20 cellular contexts compared by ENCODE assay signal in genomic region chr15:82641129-82641798, GRCh38. TPM values are rescaled to one million over a fixed set of nuclear protein-coding genes. Genes with fewer than 3 reads are reported as not detected.
A peak's percentile ranks its signal among the peaks of the same experiment; 100 is the strongest.
DNase-seq lines count a peak whose midpoint lies in the region; ATAC-seq and TF ChIP-seq lines count a peak whose summit lies in the region.
"Had no signal": no experiment of that assay in that cellular context is flagged by ENCODE, and none has a peak within 500 bp of the region (broad histone marks: within the 10 kb centered on the region; RNA-seq: fewer than 3 reads in every experiment).

No MANE protein-coding gene starts in this region.

- no peak overlapping the region for H3K4me3 ChIP-seq in HAP-1
- H3K4me3 ChIP-seq: GM23338, SJCRH30 had no signal

- no peak for TF ChIP-seq CTCF in glutamatergic neuron (IDR thresholded peaks at IDR 0.05; ENCODE audit: partially characterized antibody, unreplicated experiment)

- in situ Hi-C loops in HAP-1 (cut with MboI; ENCODE audit: low sequenced_read_pairs) = no loop called here

- H3K27me3 ChIP-seq in HAP-1 (ENCODE audit: low read depth) = peaks cover 3% of the 10 kb centered on the region

- POLR2A ChIA-PET in activated CD4-positive, alpha-beta T cell treated with anti-CD3 and anti-CD28 coated beads, Interleukin-2, amount 10 ng/mL, durations not matched to agents 7 days and 5 days (lab: Charles Lee) = no interaction called here

- H3K4me1 Mint-ChIP-seq in glutamatergic neuron (ENCODE audit: low read depth, unreplicated experiment) = peaks cover 40% of the 10 kb centered on the region
- H3K4me1 Mint-ChIP-seq in activated CD4-positive, alpha-beta T cell treated with anti-CD3 and anti-CD28 coated beads, Interleukin-2, amount 10 ng/mL, durations not matched to agents 7 days and 5 days = peaks cover 3% of the 10 kb centered on the region
- H3K4me1 Mint-ChIP-seq in activated CD4-positive, alpha-beta T cell treated with anti-CD3 and anti-CD28 coated beads, Interleukin-2, amount 10 ng/mL, durations not matched to agents 24 days and 14 days = peaks cover 2% of the 10 kb centered on the region

- peak overlapping the region; percentile 83 for H3K4me3 Mint-ChIP-seq in glutamatergic neuron (ENCODE audit: unreplicated experiment)
- H3K4me3 Mint-ChIP-seq in activated CD4-positive, alpha-beta T cell treated with anti-CD3 and anti-CD28 coated beads, Interleukin-2, amount 10 ng/mL, durations not matched to agents 7 days and 5 days = no peak overlapping the region
- no peak overlapping the region for H3K4me3 Mint-ChIP-seq in activated CD4-positive, alpha-beta T cell treated with anti-CD3 and anti-CD28 coated beads, Interleukin-2, amount 10 ng/mL, durations not matched to agents 24 days and 14 days
- H3K4me3 Mint-ChIP-seq: B cell; CD4-positive, alpha-beta T cell; GM23338 had no signal

- H3K36me3 ChIP-seq in HAP-1 (replicated peaks) = no peaks in the 10 kb centered on the region
- H3K36me3 ChIP-seq: SJCRH30 had no signal

- no peak for ATAC-seq in HG02623 (IDR thresholded peaks at IDR 0.05; ENCODE audit: unreplicated experiment)
- ATAC-seq: GM23338, PC-3 had no signal

- DNase-seq in DMS 273 (lab: John Stamatoyannopoulos, UW; ENCODE audit: unreplicated experiment) = peak; percentile 43
- DNase-seq in DMS 273 treated with DMSO at 0.1 percent for 48 hours (lab: John Stamatoyannopoulos, UW) = no peak
- peak; percentile 32 to 52 for DNase-seq in HAP-1 (ENCODE audit: low spot score in 2 of 2)
- DNase-seq in NCI-H69 (lab: John Stamatoyannopoulos, UW) = peak; percentile 84
- no peak for DNase-seq in glutamatergic neuron
- no peak for DNase-seq in activated CD4-positive, alpha-beta T cell treated with anti-CD3 and anti-CD28 coated beads, Interleukin-2, amount 10 ng/mL, durations not matched to agents 7 days and 5 days
- DNase-seq in activated CD4-positive, alpha-beta T cell treated with anti-CD3 and anti-CD28 coated beads, Interleukin-2, amount 10 ng/mL, durations not matched to agents 24 days and 14 days = no peak
- DNase-seq: CD4-positive, alpha-beta T cell; DMS79 treated with DMSO at 0.1 percent for 48 hours; NCI-H1048; NCI-H187 treated with DMSO at 0.1 percent for 48 hours; NCI-H226; NCI-H748 treated with DMSO at 0.1 percent for 48 hours; PC-3; SJCRH30; SW 1271 had no signal

- H3K4me1 ChIP-seq in HAP-1 = peaks cover 24% of the 10 kb centered on the region
- H3K4me1 ChIP-seq: SJCRH30 had no signal

- no peaks in the 10 kb centered on the region for H3K36me3 Mint-ChIP-seq in glutamatergic neuron (ENCODE audit: unreplicated experiment)
- H3K36me3 Mint-ChIP-seq in activated CD4-positive, alpha-beta T cell treated with anti-CD3 and anti-CD28 coated beads, Interleukin-2, amount 10 ng/mL, durations not matched to agents 7 days and 5 days (ENCODE audit: low read depth) = peaks cover 2% of the 10 kb centered on the region
- H3K36me3 Mint-ChIP-seq in activated CD4-positive, alpha-beta T cell treated with anti-CD3 and anti-CD28 coated beads, Interleukin-2, amount 10 ng/mL, durations not matched to agents 24 days and 14 days (ENCODE audit: low read depth) = no peaks in the 10 kb centered on the region

- no peaks in the 10 kb centered on the region for H3K9me3 ChIP-seq in HAP-1
- H3K9me3 ChIP-seq: SJCRH30 had no signal

- peaks cover 3% of the 10 kb centered on the region for H3K27me3 Mint-ChIP-seq in glutamatergic neuron (ENCODE audit: unreplicated experiment)
- H3K27me3 Mint-ChIP-seq in activated CD4-positive, alpha-beta T cell treated with anti-CD3 and anti-CD28 coated beads, Interleukin-2, amount 10 ng/mL, durations not matched to agents 7 days and 5 days = peaks cover 72% of the 10 kb centered on the region
- H3K27me3 Mint-ChIP-seq in activated CD4-positive, alpha-beta T cell treated with anti-CD3 and anti-CD28 coated beads, Interleukin-2, amount 10 ng/mL, durations not matched to agents 24 days and 14 days = peaks cover 59% of the 10 kb centered on the region

- peak overlapping the region; percentile 76 for H3K27ac Mint-ChIP-seq in glutamatergic neuron (ENCODE audit: unreplicated experiment)
- no peak overlapping the region for H3K27ac Mint-ChIP-seq in activated CD4-positive, alpha-beta T cell treated with anti-CD3 and anti-CD28 coated beads, Interleukin-2, amount 10 ng/mL, durations not matched to agents 7 days and 5 days
- no peak overlapping the region for H3K27ac Mint-ChIP-seq in activated CD4-positive, alpha-beta T cell treated with anti-CD3 and anti-CD28 coated beads, Interleukin-2, amount 10 ng/mL, durations not matched to agents 24 days and 14 days
- H3K27ac Mint-ChIP-seq: B cell; CD4-positive, alpha-beta T cell; GM23338 had no signal

- CTCF ChIA-PET in activated CD4-positive, alpha-beta T cell treated with anti-CD3 and anti-CD28 coated beads, Interleukin-2, amount 10 ng/mL, durations not matched to agents 7 days and 5 days (lab: Charles Lee) = no interaction called here

- intact Hi-C loops in activated CD4-positive, alpha-beta T cell treated with anti-CD3 and anti-CD28 coated beads, Interleukin-2, amount 10 ng/mL, durations not matched to agents 24 days and 14 days (cut with micrococcal nuclease) = no loop called here

- H3K9me3 Mint-ChIP-seq in glutamatergic neuron (ENCODE audit: unreplicated experiment) = peaks cover 4% of the 10 kb centered on the region
- no peaks in the 10 kb centered on the region for H3K9me3 Mint-ChIP-seq in activated CD4-positive, alpha-beta T cell treated with anti-CD3 and anti-CD28 coated beads, Interleukin-2, amount 10 ng/mL, durations not matched to agents 7 days and 5 days
- H3K9me3 Mint-ChIP-seq in activated CD4-positive, alpha-beta T cell treated with anti-CD3 and anti-CD28 coated beads, Interleukin-2, amount 10 ng/mL, durations not matched to agents 24 days and 14 days = no peaks in the 10 kb centered on the region
- H3K9me3 Mint-ChIP-seq: CD4-positive, alpha-beta T cell had no signal

RNA-seq across cellular contexts. Expression of gene CPEB1, which starts 5.9 kb away (rescaled TPM):
- 15.2 TPM for total RNA-seq in glutamatergic neuron (ENCODE audit: unreplicated experiment)
- not detected for total RNA-seq in activated CD4-positive, alpha-beta T cell treated with anti-CD3 and anti-CD28 coated beads, Interleukin-2, amount 10 ng/mL, durations not matched to agents 7 days and 5 days
- total RNA-seq in activated CD4-positive, alpha-beta T cell treated with anti-CD3 and anti-CD28 coated beads, Interleukin-2, amount 10 ng/mL, durations not matched to agents 24 days and 14 days = 0.12 TPM in 1 of 2 replicates, not detected in the other
- total RNA-seq: MCF 10A had no signal

Comparison
In these comparisons a context has a peak if more than half of its experiments do, and no peak if none do; other contexts are left out.
1. DNase-seq: peak in DMS 273 (single experiment), HAP-1 (2 of 2) and NCI-H69 (single experiment); none in DMS 273 treated with DMSO at 0.1 percent for 48 hours (single experiment), glutamatergic neuron (single experiment), activated CD4-positive, alpha-beta T cell treated with anti-CD3 and anti-CD28 coated beads, Interleukin-2, amount 10 ng/mL, durations not matched to agents 7 days and 5 days (single experiment) and activated CD4-positive, alpha-beta T cell treated with anti-CD3 and anti-CD28 coated beads, Interleukin-2, amount 10 ng/mL, durations not matched to agents 24 days and 14 days (single experiment).
2. RNA of gene CPEB1, which starts 5.9 kb away (total RNA-seq): 15.2 TPM in glutamatergic neuron (single experiment); not detected in activated CD4-positive, alpha-beta T cell treated with anti-CD3 and anti-CD28 coated beads, Interleukin-2, amount 10 ng/mL, durations not matched to agents 7 days and 5 days and 0.12 TPM in activated CD4-positive, alpha-beta T cell treated with anti-CD3 and anti-CD28 coated beads, Interleukin-2, amount 10 ng/mL, durations not matched to agents 24 days and 14 days; every median in the first group is over 10 times any median in the second.